ENCODE assay signal across 21 cellular contexts in the genomic region with DNA sequence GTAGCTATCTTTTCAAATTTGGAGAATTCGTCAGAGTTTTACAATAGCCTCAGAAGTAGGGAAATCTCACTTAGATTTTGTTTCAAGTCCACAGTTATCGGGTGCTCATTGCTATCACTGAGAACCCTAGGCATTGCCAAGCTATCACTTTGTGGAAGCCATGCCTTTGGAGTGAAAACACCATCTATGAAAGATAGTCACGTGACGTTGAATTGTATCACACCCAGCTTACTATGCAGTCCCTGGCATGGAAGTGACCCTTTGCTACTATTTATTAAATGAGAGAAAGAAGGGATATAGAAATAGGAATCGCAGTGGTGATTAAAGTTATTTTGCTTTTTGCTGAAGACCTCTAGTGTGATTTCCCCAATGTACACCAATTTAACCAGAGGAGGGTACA.
DNase-seq lines count a peak whose midpoint lies in the region; ATAC-seq, FAIRE-seq and TF ChIP-seq lines count a peak whose summit lies in the region.
"Had no signal": no experiment of that assay in that cellular context is flagged by ENCODE, and none has a peak within 500 bp of the region (broad histone marks: within the 10 kb centered on the region; RNA-seq: fewer than 3 reads in every experiment).

No MANE protein-coding gene starts in this region.

- CTCF ChIA-PET in A549 (lab: Yijun Ruan, JAX) (interaction anchor here (0.7 to 1.9 kb wide), 2 partner anchors 40 to 142 kb away, joined by 3 to 5 read pairs; no protein-coding TSS in a partner anchor), endothelial cell of umbilical vein (lab: Charles Lee) (interaction anchor here (0.7 to 1.2 kb wide), 4 partner anchors 10 to 94 kb away, joined by 3 read pairs; no protein-coding TSS in a partner anchor)

- POLR2A ChIA-PET in A549 (lab: Yijun Ruan, JAX) (no interaction called here), endothelial cell of umbilical vein (lab: Charles Lee) (no interaction called here)

- no peak overlapping the region for H2AFZ ChIP-seq in endothelial cell of umbilical vein (ENCODE audit: low read depth, low read length)
- H2AFZ ChIP-seq: PC-9 had no signal

- H3K4me3 ChIP-seq in A549 (no peak overlapping the region), endothelial cell of umbilical vein (replicated peaks in 1 of 3; ENCODE audit: insufficient read depth in 1 of 3, low read depth in 1 of 3, low read length in 3 of 3) (no peak overlapping the region), uterus (no peak overlapping the region)
- H3K4me3 ChIP-seq: PC-9, SJSA1 had no signal

- ATAC-seq in A549: no peak

- intact Hi-C loops in endothelial cell of umbilical vein (cut with micrococcal nuclease): no loop called here
- intact Hi-C loops in uterus (cut with DNase I; ENCODE audit: low total_unique reads): no loop called here

- H4K20me1 ChIP-seq in endothelial cell of umbilical vein (replicated peaks; ENCODE audit: control insufficient read depth, extremely low read depth, insufficient read depth, low read length): no peaks in the 10 kb centered on the region

- TF ChIP-seq POLR2A in A549 (IDR thresholded peaks at IDR 0.05; ENCODE audit: low read length) (no peak), endothelial cell of umbilical vein (IDR thresholded peaks at IDR 0.05; ENCODE audit: low read depth, low read length) (no peak), uterus (IDR thresholded peaks at IDR 0.05) (no peak)

- H3K36me3 ChIP-seq in endothelial cell of umbilical vein (ENCODE audit: control insufficient read depth in 2 of 2, extremely low read depth in 1 of 2, insufficient read depth in 2 of 2, low read length in 2 of 2): no peaks in the 10 kb centered on the region
- H3K36me3 ChIP-seq in uterus: no peaks in the 10 kb centered on the region
- H3K36me3 ChIP-seq: SJSA1 had no signal

- 94% methylated on average over 5 of the region's 5 CpGs for WGBS in A549 (ENCODE audit: missing lambda C conversion rate)

- no peaks in the 10 kb centered on the region for H3K9me3 Mint-ChIP-seq in nephron progenitor cell

- H3K4me3 Mint-ChIP-seq in nephron progenitor cell: no peak overlapping the region

- H3K9me3 ChIP-seq in A549: no peaks in the 10 kb centered on the region
- H3K9me3 ChIP-seq in endothelial cell of umbilical vein (replicated peaks; ENCODE audit: control insufficient read depth, insufficient read depth, low read length): no peaks in the 10 kb centered on the region
- H3K9me3 ChIP-seq in uterus: no peaks in the 10 kb centered on the region
- H3K9me3 ChIP-seq: SJSA1 had no signal

- TF ChIP-seq EP300 in A549 (IDR thresholded peaks at IDR 0.05): no peak

- no peaks in the 10 kb centered on the region for H3K9me1 ChIP-seq in endothelial cell of umbilical vein (replicated peaks; ENCODE audit: control insufficient read depth, extremely low read depth, insufficient read depth, low read length)

- peaks cover 28% of the 10 kb centered on the region for H3K36me3 Mint-ChIP-seq in nephron progenitor cell (ENCODE audit: low read depth)

- H3K4me1 Mint-ChIP-seq in nephron progenitor cell: peaks cover 84% of the 10 kb centered on the region

- no peak for FAIRE-seq in A549 (lab: Jason Lieb, UNC)
- FAIRE-seq in endothelial cell of umbilical vein (lab: Jason Lieb, UNC): peak; percentile 4
- FAIRE-seq: GM18507 had no signal

- no peak for TF ChIP-seq RAD21 in A549 (conservative IDR thresholded peaks at IDR 0.05 in 1 of 2, IDR thresholded peaks at IDR 0.05 in 1 of 2)

- H3K27ac Mint-ChIP-seq in nephron progenitor cell: peak overlapping the region; percentile 21

- no peaks in the 10 kb centered on the region for H3K79me2 ChIP-seq in endothelial cell of umbilical vein (ENCODE audit: control insufficient read depth, insufficient read depth, low read length)

- no peaks in the 10 kb centered on the region for H3K27me3 Mint-ChIP-seq in nephron progenitor cell (ENCODE audit: low read depth, poor library complexity)

- H3K4me1 ChIP-seq in A549: peaks cover 80% of the 10 kb centered on the region
- H3K4me1 ChIP-seq in endothelial cell of umbilical vein (ENCODE audit: control insufficient read depth, extremely low read depth, insufficient read depth, low read length): peaks cover 14% of the 10 kb centered on the region
- no peaks in the 10 kb centered on the region for H3K4me1 ChIP-seq in uterus

- no TSS peak for BruUV-seq in endothelial cell of umbilical vein (replicated peaks; lab: Mats Ljungman, UMichigan)

- H3K27me3 ChIP-seq in endothelial cell of umbilical vein (ENCODE audit: control insufficient read depth in 2 of 2, insufficient read depth in 2 of 2, low read length in 2 of 2): no peaks in the 10 kb centered on the region
- H3K27me3 ChIP-seq in uterus: no peaks in the 10 kb centered on the region
- H3K27me3 ChIP-seq: SJSA1 had no signal

- H3K4me2 ChIP-seq in A549 (no peak overlapping the region), endothelial cell of umbilical vein (ENCODE audit: insufficient read depth, low read length) (no peak overlapping the region)
- H3K4me2 ChIP-seq: PC-9 had no signal

- DNase-seq in A549 (ENCODE audit: low read depth in 1 of 2, low spot score in 1 of 2): no peak
- no peak for DNase-seq in endothelial cell of umbilical vein (ENCODE audit: low read depth, low spot score)
- DNase-seq in nephron progenitor cell: no peak
- no peak for DNase-seq in uterus
- no peak for DNase-seq in NCI-H1930 (lab: John Stamatoyannopoulos, UW)
- no peak for DNase-seq in activated CD8-positive, alpha-beta memory T cell treated with anti-CD3 and anti-CD28 coated beads, Interleukin-2, amount 50 U/mL, for 48 hours
- DNase-seq in DMS114 treated with DMSO at 0.1 percent for 48 hours (lab: John Stamatoyannopoulos, UW; ENCODE audit: unreplicated experiment): no peak
- DNase-seq: 8988T; H7; NCI-H1092; NCI-H1417 treated with DMSO at 0.1 percent for 48 hours; NCI-H187; NCI-H446; NCI-H526; NCI-H82; NK-92 treated with Interleukin-12 subunit alpha and Interleukin-12 subunit beta, amount 100 ng/mL, for 24 hours; PC-9; Right ventricle myocardium superior; RPMI8226 had no signal

- dilution Hi-C loops in endothelial cell of umbilical vein (cut with MboI; ENCODE audit: extremely low pct_ligation_motif_present, low sequenced_read_pairs): no loop called here

- TF ChIP-seq CTCF in A549 (IDR thresholded peaks at IDR 0.05) (no peak), endothelial cell of umbilical vein (IDR thresholded peaks at IDR 0.05; ENCODE audit: extremely low read depth in 1 of 2, insufficient read depth in 1 of 2, low read depth in 1 of 2, low read length in 2 of 2) (no peak), nephron progenitor cell (IDR thresholded peaks at IDR 0.05) (no peak), uterus (IDR thresholded peaks at IDR 0.05) (no peak)

- H3K27ac ChIP-seq in A549 (peak overlapping the region; percentile 29 to 78; a peak in 5 of 6 replicates), endothelial cell of umbilical vein (ENCODE audit: insufficient read depth, low read depth, low read length) (no peak overlapping the region), uterus (peak overlapping the region; percentile 81 to 90)
- H3K27ac ChIP-seq: PC-9, SJSA1 had no signal

- no peak overlapping the region for H3K9ac ChIP-seq in endothelial cell of umbilical vein (replicated peaks; ENCODE audit: extremely low read depth, insufficient read depth, low read length)

TF ChIP-seq in A549, 52 proteins besides CTCF, POLR2A, EP300 and RAD21 (continues in another document):
- no peak for TF ChIP-seq TP53 (CRISPR knock-in tag; IDR thresholded peaks at IDR 0.05)
- no peak for TF ChIP-seq MAFK (IDR thresholded peaks at IDR 0.05; ENCODE audit: partially characterized antibody)
- no peak for TF ChIP-seq POLR2AphosphoS2 (conservative IDR thresholded peaks at IDR 0.05; ENCODE audit: low read length)
- TF ChIP-seq, protein P1, sequence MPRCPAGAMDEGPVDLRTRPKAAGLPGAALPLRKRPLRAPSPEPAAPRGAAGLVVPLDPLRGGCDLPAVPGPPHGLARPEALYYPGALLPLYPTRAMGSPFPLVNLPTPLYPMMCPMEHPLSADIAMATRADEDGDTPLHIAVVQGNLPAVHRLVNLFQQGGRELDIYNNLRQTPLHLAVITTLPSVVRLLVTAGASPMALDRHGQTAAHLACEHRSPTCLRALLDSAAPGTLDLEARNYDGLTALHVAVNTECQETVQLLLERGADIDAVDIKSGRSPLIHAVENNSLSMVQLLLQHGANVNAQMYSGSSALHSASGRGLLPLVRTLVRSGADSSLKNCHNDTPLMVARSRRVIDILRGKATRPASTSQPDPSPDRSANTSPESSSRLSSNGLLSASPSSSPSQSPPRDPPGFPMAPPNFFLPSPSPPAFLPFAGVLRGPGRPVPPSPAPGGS (IDR thresholded peaks at IDR 0.05): no peak
- TF ChIP-seq ZC3H11A (IDR thresholded peaks at IDR 0.05): no peak
- no peak for TF ChIP-seq MYC (IDR thresholded peaks at IDR 0.05; ENCODE audit: borderline replicate concordance, low read length)
- TF ChIP-seq TFCP2L1 (CRISPR knock-in tag; IDR thresholded peaks at IDR 0.05): no peak

TF ChIP-seq in endothelial cell of umbilical vein, 7 proteins besides CTCF, POLR2A, EP300 and RAD21:
- no peak for TF ChIP-seq POLR2AphosphoS5 (IDR thresholded peaks at IDR 0.05; ENCODE audit: insufficient read depth, low read depth, low read length)
- TF ChIP-seq GATA2 (IDR thresholded peaks at IDR 0.05; ENCODE audit: insufficient read depth, insufficient read length, low read depth, low read length): no peak
- TF ChIP-seq, protein P2, sequence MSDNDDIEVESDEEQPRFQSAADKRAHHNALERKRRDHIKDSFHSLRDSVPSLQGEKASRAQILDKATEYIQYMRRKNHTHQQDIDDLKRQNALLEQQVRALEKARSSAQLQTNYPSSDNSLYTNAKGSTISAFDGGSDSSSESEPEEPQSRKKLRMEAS (IDR thresholded peaks at IDR 0.05; ENCODE audit: insufficient read depth, insufficient read length): no peak
- TF ChIP-seq EZH2 (IDR thresholded peaks at IDR 0.05; ENCODE audit: borderline replicate concordance, low read depth, low read length, severe bottlenecking): no peak
